In genomic region chr4:53185853-53186590, GRCh38 we compare ENCODE assay signal across 23 cellular contexts.
DNase-seq lines count a peak whose midpoint lies in the region; ATAC-seq and TF ChIP-seq lines count a peak whose summit lies in the region.
"Had no signal": no experiment of that assay in that cellular context is flagged by ENCODE, and none has a peak within 500 bp of the region (broad histone marks: within the 10 kb centered on the region; RNA-seq: fewer than 3 reads in every experiment).

No MANE protein-coding gene starts in this region.

- no peak overlapping the region for H3K4me3 ChIP-seq in Caco-2 (ENCODE audit: low read depth, low read length)
- H3K4me3 ChIP-seq in ascending aorta: no peak overlapping the region
- no peak overlapping the region for H3K4me3 ChIP-seq in fibroblast of pulmonary artery (replicated peaks; ENCODE audit: low read depth, low read length)
- H3K4me3 ChIP-seq: sigmoid colon, suprapubic skin had no signal

- H3K27ac ChIP-seq in ascending aorta: peak overlapping the region; percentile 63 to 66
- H3K27ac ChIP-seq: epithelial cell of prostate, neutrophil, sigmoid colon, suprapubic skin had no signal

- H3K27ac Mint-ChIP-seq in Caco-2 (ENCODE audit: unreplicated experiment): peak overlapping the region; percentile 1
- H3K27ac Mint-ChIP-seq: T-helper 2 cell treated with Interferon-gamma antibody and Interleukin-4, amounts not matched to agents 5 μg/mL and 100 μg/mL, for 36 hours had no signal

- no peak overlapping the region for H3K4me3 Mint-ChIP-seq in Caco-2 (ENCODE audit: unreplicated experiment)
- H3K4me3 Mint-ChIP-seq: T-helper 2 cell treated with Interferon-gamma antibody and Interleukin-4, amounts not matched to agents 5 μg/mL and 100 μg/mL, for 36 hours had no signal

- no TSS peak for BruUV-seq in Caco-2 (replicated peaks; lab: Mats Ljungman, UMichigan)

- CTCF ChIA-PET in Caco-2 (lab: Charles Lee): no interaction called here

- no peaks in the 10 kb centered on the region for H3K27me3 ChIP-seq in Caco-2 (replicated peaks; ENCODE audit: control insufficient read depth, insufficient read depth, low read length)
- no peaks in the 10 kb centered on the region for H3K27me3 ChIP-seq in ascending aorta
- H3K27me3 ChIP-seq: neutrophil, sigmoid colon, suprapubic skin had no signal

- no peaks in the 10 kb centered on the region for H3K27me3 Mint-ChIP-seq in Caco-2 (ENCODE audit: insufficient read depth, unreplicated experiment)

- TF ChIP-seq CTCF in Caco-2 (IDR thresholded peaks at IDR 0.05; ENCODE audit: insufficient read depth in 1 of 2, low read depth in 1 of 2, low read length in 1 of 2, severe bottlenecking in 1 of 2, unreplicated experiment in 1 of 2) (no peak), ascending aorta (IDR thresholded peaks at IDR 0.05) (no peak), fibroblast of pulmonary artery (IDR thresholded peaks at IDR 0.05; ENCODE audit: low read length, missing control alignments) (no peak)

- DNase-seq in Caco-2 (no peak), ascending aorta (ENCODE audit: low spot score in 2 of 2) (no peak), fibroblast of pulmonary artery (ENCODE audit: low read depth) (peak; percentile 73), renal cortical epithelial cell (ENCODE audit: low read depth) (peak; percentile 8), GM19240 (ENCODE audit: insufficient read length, low spot score) (no peak), NCI-H2081 (lab: John Stamatoyannopoulos, UW) (no peak)
- DNase-seq in stimulated activated CD4-positive, alpha-beta T cell treated with anti-CD3 and anti-CD28 coated beads, Interleukin-15, amount 100 ng/mL, for 24 hours: no peak
- DNase-seq: activated gamma-delta T cell treated with Interleukin-2 at 50 U/mL for 16 hours; dermis blood vessel endothelial cell; GOT3; kidney; midbrain; NCI-H2081 treated with DMSO at 0.1 percent for 48 hours; NCI-H524 treated with DMSO at 0.1 percent for 48 hours; sigmoid colon; stimulated activated CD4-positive, alpha-beta T cell treated with anti-CD3 and anti-CD28 coated beads, Interleukin-4, amount 100 ng/mL, for 4 hours; stimulated activated CD8-positive, alpha-beta memory T cell treated with anti-CD3 and anti-CD28 coated beads, Interleukin-4, amount 100 ng/mL, for 48 hours had no signal

- no peaks in the 10 kb centered on the region for H3K9me3 ChIP-seq in Caco-2
- H3K9me3 ChIP-seq in ascending aorta: no peaks in the 10 kb centered on the region
- H3K9me3 ChIP-seq: neutrophil, sigmoid colon, suprapubic skin had no signal

- H3K36me3 ChIP-seq in Caco-2 (ENCODE audit: control insufficient read depth, insufficient read depth, low read length): no peaks in the 10 kb centered on the region
- H3K36me3 ChIP-seq in ascending aorta: no peaks in the 10 kb centered on the region
- H3K36me3 ChIP-seq: neutrophil, sigmoid colon, suprapubic skin had no signal

- H3K4me1 ChIP-seq in Caco-2: peaks cover 30% of the 10 kb centered on the region
- peaks cover 9 to 19% of the 10 kb centered on the region in 2 donors for H3K4me1 ChIP-seq in ascending aorta
- H3K4me1 ChIP-seq: suprapubic skin had no signal

- H3K4me1 Mint-ChIP-seq in Caco-2 (ENCODE audit: low read depth, unreplicated experiment): peaks cover 14% of the 10 kb centered on the region

- ATAC-seq in HG03135 (IDR thresholded peaks at IDR 0.05; ENCODE audit: unreplicated experiment): no peak
- ATAC-seq: activated CD4-positive, CD25-positive, alpha-beta regulatory T cell treated with anti-CD3 and anti-CD28 coated beads, Interleukin-2, amount 50 U/mL, for 24 hours had no signal

- intact Hi-C loops in Caco-2 (cut with micrococcal nuclease; ENCODE audit: unreplicated experiment): loop anchor here (5.0 to 10.0 kb wide), 2 partner anchors 101 to 271 kb away; no protein-coding TSS in a partner anchor
- intact Hi-C loops in ascending aorta (cut with DNase I): loop anchor here (5.0 to 10.0 kb wide), 4 partner anchors 51 to 1599 kb away; no protein-coding TSS in a partner anchor

- H3K36me3 Mint-ChIP-seq in Caco-2 (ENCODE audit: insufficient read depth, unreplicated experiment): no peaks in the 10 kb centered on the region

- POLR2A ChIA-PET in Caco-2 (lab: Charles Lee): no interaction called here

- no peaks in the 10 kb centered on the region for H3K9me3 Mint-ChIP-seq in Caco-2 (ENCODE audit: unreplicated experiment)

Comparison
In these comparisons a context has a peak if more than half of its experiments do, and no peak if none do; other contexts are left out.
1. DNase-seq: peak in fibroblast of pulmonary artery (single experiment) and renal cortical epithelial cell (single experiment); none in Caco-2 (0 of 2), ascending aorta (0 of 2), stimulated activated CD4-positive, alpha-beta T cell treated with anti-CD3 and anti-CD28 coated beads, Interleukin-15, amount 100 ng/mL, for 24 hours (single experiment), GM19240 (single experiment) and NCI-H2081 (0 of 2).